34 cellular contexts compared by ENCODE assay signal in genomic region chr4:134955059-134955458, GRCh38.
"Had no signal": no experiment of that assay in that cellular context is flagged by ENCODE, and none has a peak within 500 bp of the region (broad histone marks: within the 10 kb centered on the region; RNA-seq: fewer than 3 reads in every experiment).

No MANE protein-coding gene starts in this region.

- DNase-seq: activated effector memory CD4-positive, alpha-beta T cell treated with anti-CD3 and anti-CD28 coated beads, Interleukin-2, amount 50 U/mL, for 16 hours; activated effector memory CD4-positive, alpha-beta T cell treated with Interleukin-2 at 50 U/mL for 16 hours; activated gamma-delta T cell; activated gamma-delta T cell treated with Interleukin-2 at 50 U/mL for 16 hours; activated naive CD4-positive, alpha-beta T cell; activated naive CD4-positive, alpha-beta T cell treated with anti-CD3 and anti-CD28 coated beads for 36 hours; activated naive CD4-positive, alpha-beta T cell treated with anti-CD3 and anti-CD28 coated beads, Interleukin-2, amount 10 ng/mL, durations not matched to agents 7 days and 5 days; activated naive CD4-positive, alpha-beta T cell treated with anti-CD3 and anti-CD28 coated beads, Interleukin-2, amount 50 U/mL, for 16 hours; activated naive CD4-positive, alpha-beta T cell treated with Interleukin-2 at 50 U/mL for 16 hours; activated naive CD8-positive, alpha-beta T cell treated with anti-CD3 and anti-CD28 coated beads for 36 hours; activated naive CD8-positive, alpha-beta T cell treated with anti-CD3 and anti-CD28 coated beads, Interleukin-2, amount 10 ng/mL, durations not matched to agents 7 days and 5 days; activated naive CD8-positive, alpha-beta T cell treated with anti-CD3 and anti-CD28 coated beads, Interleukin-2, amount 50 U/mL, for 24 hours; activated T-cell treated with anti-CD3 and anti-CD28 coated beads, Interleukin-2, amount 50 U/mL, for 1 hour; activated T-cell treated with anti-CD3 and anti-CD28 coated beads, Interleukin-2, amount 50 U/mL, for 24 hours; activated T-cell treated with anti-CD3 and anti-CD28 coated beads, Interleukin-2, amount 50 U/mL, for 4 hours; activated T-cell treated with anti-CD3 and anti-CD28 coated beads, Interleukin-2, amount 50 U/mL, for 48 hours; activated T-cell treated with anti-CD3 and anti-CD28 coated beads, Interleukin-2, amount 50 U/mL, for 72 hours; adrenal gland; amniotic stem cell; amygdala; anterior cingulate cortex; aorta; body of pancreas; brain microvascular endothelial cell; caudate nucleus; central memory CD4-positive, alpha-beta T cell; cerebellar nuclear complex had no signal

- ATAC-seq: activated naive CD4-positive, alpha-beta T cell treated with anti-CD3 and anti-CD28 coated beads, Interleukin-2, amount 50 U/mL, for 72 hours; activated naive CD8-positive, alpha-beta T cell treated with anti-CD3 and anti-CD28 coated beads, Interleukin-2, amount 50 U/mL, for 24 hours; activated T-cell treated with anti-CD3 and anti-CD28 coated beads, Interleukin-2, amount 50 U/mL, for 4 hours; activated T-cell treated with anti-CD3 and anti-CD28 coated beads, Interleukin-2, amount 50 U/mL, for 72 hours; activated T-helper 17 cell treated with anti-CD3 and anti-CD28 coated beads, Interleukin-2, amount 50 U/mL, for 72 hours; body of pancreas had no signal

- H3K27ac ChIP-seq: adrenal gland, ascending aorta, body of pancreas, brain microvascular endothelial cell, breast epithelium, cardiac muscle cell had no signal

- H3K27me3 ChIP-seq: adrenal gland, ascending aorta, body of pancreas, brain microvascular endothelial cell, breast epithelium, cardiac muscle cell had no signal

- H3K4me1 ChIP-seq: adrenal gland, ascending aorta, body of pancreas, breast epithelium had no signal

- FAIRE-seq: astrocyte, bronchial epithelial cell had no signal

- H3K36me3 ChIP-seq: adrenal gland, ascending aorta, brain microvascular endothelial cell, breast epithelium, cardiac muscle cell had no signal

- H3K9me3 ChIP-seq: adrenal gland, ascending aorta, body of pancreas, breast epithelium had no signal

- H3K4me3 ChIP-seq: adrenal gland, ascending aorta, body of pancreas, breast epithelium, cardiac muscle cell had no signal
